Comparison of ENCODE assay signal across 10 cellular contexts in the genomic region with DNA sequence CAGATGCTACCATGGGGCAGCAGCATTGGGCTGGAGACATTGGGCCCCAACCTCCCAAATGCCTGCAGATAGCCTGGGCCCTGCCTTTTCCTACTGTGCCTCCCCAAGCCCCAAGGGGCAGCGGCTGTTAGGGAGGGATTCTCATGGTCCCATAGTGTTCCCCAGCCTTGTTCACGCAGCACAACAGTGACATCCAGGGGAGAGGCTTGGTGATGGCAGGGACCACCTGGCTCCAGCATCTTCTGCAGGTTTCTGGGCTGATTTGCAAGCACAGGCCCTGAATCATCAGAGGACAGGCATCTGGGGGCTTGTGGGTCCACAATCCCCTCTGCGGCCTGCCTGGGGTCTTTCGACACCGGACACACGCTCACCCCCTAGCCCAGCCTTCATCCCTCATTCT.
DNase-seq lines count a peak whose midpoint lies in the region; ATAC-seq and TF ChIP-seq lines count a peak whose summit lies in the region.
"Had no signal": no experiment of that assay in that cellular context is flagged by ENCODE, and none has a peak within 500 bp of the region (broad histone marks: within the 10 kb centered on the region; RNA-seq: fewer than 3 reads in every experiment).

No MANE protein-coding gene starts in this region.

- no peak overlapping the region for H3K4me3 ChIP-seq in breast epithelium
- no peak overlapping the region for H3K4me3 ChIP-seq in upper lobe of right lung

- DNase-seq in MCF 10A (ENCODE audit: unreplicated experiment) (peak; percentile 11), breast epithelium (ENCODE audit: low spot score in 2 of 2) (no peak), SK-N-DZ (ENCODE audit: low spot score) (peak; percentile 91), left cardiac atrium (no peak), upper lobe of right lung (no peak), NCI-H1417 treated with DMSO at 0.1 percent for 48 hours (lab: John Stamatoyannopoulos, UW) (no peak)
- DNase-seq: activated gamma-delta T cell treated with Interleukin-2 at 50 U/mL for 16 hours, naive B cell had no signal

- H3K4me1 ChIP-seq in breast epithelium (no peaks in the 10 kb centered on the region), upper lobe of right lung (no peaks in the 10 kb centered on the region)

- H3K4me1 Mint-ChIP-seq in MCF 10A (ENCODE audit: insufficient read depth, unreplicated experiment) = no peaks in the 10 kb centered on the region
- H3K4me1 Mint-ChIP-seq: naive B cell had no signal

- H3K27me3 ChIP-seq in breast epithelium (no peaks in the 10 kb centered on the region), upper lobe of right lung (no peaks in the 10 kb centered on the region)

- no peaks in the 10 kb centered on the region for H3K9me3 Mint-ChIP-seq in MCF 10A (ENCODE audit: unreplicated experiment)
- H3K9me3 Mint-ChIP-seq: naive B cell had no signal

- intact Hi-C loops in MCF 10A (cut with micrococcal nuclease) (loop anchor here (2.0 to 5.0 kb wide), 2 partner anchors 268 to 474 kb away; no protein-coding TSS in a partner anchor), breast epithelium (cut with DNase I; ENCODE audit: low total_unique reads) (no loop called here), left cardiac atrium (cut with DNase I) (loop anchor here (10.0 kb wide), 1 partner anchor 242 kb away; no protein-coding TSS in a partner anchor), upper lobe of right lung (cut with DNase I) (no loop called here)

- H3K36me3 ChIP-seq in breast epithelium = no peaks in the 10 kb centered on the region
- no peaks in the 10 kb centered on the region for H3K36me3 ChIP-seq in upper lobe of right lung

- CTCF ChIA-PET in MCF 10A (lab: Yijun Ruan, JAX) = interaction anchor here (0.6 to 1.9 kb wide), 11 partner anchors 11 to 473 kb away, joined by 3 to 13 read pairs (median 3); no protein-coding TSS in a partner anchor

- POLR2A ChIA-PET in MCF 10A (lab: Yijun Ruan, JAX) = interaction anchor here (0.6 kb wide), 1 partner anchor 888 kb away, joined by 3 read pairs; no protein-coding TSS in a partner anchor

- TF ChIP-seq CTCF in MCF 10A (IDR thresholded peaks at IDR 0.05; ENCODE audit: unreplicated experiment) (peak; percentile 7), breast epithelium (IDR thresholded peaks at IDR 0.05) (no peak), upper lobe of right lung (IDR thresholded peaks at IDR 0.05) (no peak)

- ATAC-seq in left cardiac atrium (peak; percentile 48 to 49), upper lobe of right lung (peak; percentile 16), HG03108 (IDR thresholded peaks at IDR 0.05; ENCODE audit: unreplicated experiment) (no peak), GM18867 (IDR thresholded peaks at IDR 0.05; ENCODE audit: unreplicated experiment) (no peak)

- TF ChIP-seq POLR2A in breast epithelium (IDR thresholded peaks at IDR 0.05) = no peak

- H3K9me3 ChIP-seq in breast epithelium (no peaks in the 10 kb centered on the region), upper lobe of right lung (no peaks in the 10 kb centered on the region)

- BruUV-seq in MCF 10A (replicated peaks; lab: Mats Ljungman, UMichigan) = no TSS peak

- no peak overlapping the region for H3K27ac Mint-ChIP-seq in MCF 10A (ENCODE audit: low read depth, unreplicated experiment)
- H3K27ac Mint-ChIP-seq: naive B cell had no signal

- no peaks in the 10 kb centered on the region for H3K27me3 Mint-ChIP-seq in MCF 10A (ENCODE audit: insufficient read depth, unreplicated experiment)

- H3K4me3 Mint-ChIP-seq in MCF 10A (ENCODE audit: unreplicated experiment) = no peak overlapping the region
- H3K4me3 Mint-ChIP-seq: naive B cell had no signal

- no peaks in the 10 kb centered on the region for H3K36me3 Mint-ChIP-seq in MCF 10A (ENCODE audit: insufficient read depth, unreplicated experiment)
- H3K36me3 Mint-ChIP-seq: naive B cell had no signal

- H3K27ac ChIP-seq in breast epithelium = no peak overlapping the region
- no peak overlapping the region for H3K27ac ChIP-seq in upper lobe of right lung

Comparison
In these comparisons a context has a peak if more than half of its experiments do, and no peak if none do; other contexts are left out.
1. DNase-seq: peak in MCF 10A (single experiment) and SK-N-DZ (single experiment); none in breast epithelium (0 of 2), left cardiac atrium (single experiment), upper lobe of right lung (single experiment) and NCI-H1417 treated with DMSO at 0.1 percent for 48 hours (single experiment).
2. intact Hi-C loops: an anchor here in MCF 10A (2.0 to 5.0 kb wide) and left cardiac atrium (10.0 kb wide); none called in breast epithelium and upper lobe of right lung.
3. ATAC-seq: peak in left cardiac atrium (2 of 2) and upper lobe of right lung (single experiment); none in HG03108 (single experiment) and GM18867 (single experiment).